ENCODE assay signal across 10 cellular contexts in the genomic region with DNA sequence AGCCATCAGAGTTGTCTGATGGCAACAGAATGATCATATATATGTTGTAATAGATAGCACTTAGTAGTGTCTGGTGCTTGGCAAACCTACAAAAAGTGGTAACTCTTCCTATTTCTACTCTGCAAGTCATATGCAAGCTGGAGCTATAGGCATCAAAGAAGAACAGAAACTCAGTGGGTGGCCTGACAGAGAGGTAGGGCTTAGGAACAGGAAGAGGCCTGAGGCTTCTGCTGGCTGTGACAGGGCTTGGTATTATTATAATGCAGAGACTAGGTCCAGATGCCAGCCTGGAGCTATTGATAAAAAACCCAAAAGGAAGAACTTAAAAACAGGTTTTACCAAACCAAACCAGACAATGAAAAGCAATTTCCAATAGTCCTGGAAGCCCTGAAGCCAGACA. TPM values are rescaled to one million over a fixed set of nuclear protein-coding genes. Genes with fewer than 3 reads are reported as not detected.
DNase-seq lines count a peak whose midpoint lies in the region; ATAC-seq and TF ChIP-seq lines count a peak whose summit lies in the region.
"Had no signal": no experiment of that assay in that cellular context is flagged by ENCODE, and none has a peak within 500 bp of the region (broad histone marks: within the 10 kb centered on the region; RNA-seq: fewer than 3 reads in every experiment).

No MANE protein-coding gene starts in this region.

- intact Hi-C loops in dorsolateral prefrontal cortex (cut with DNase I), result no loop called here

- H3K9me3 Mint-ChIP-seq in activated CD4-positive, alpha-beta memory T cell treated with anti-CD3 and anti-CD28 coated beads, Interleukin-2, amount 10 ng/mL, durations not matched to agents 7 days and 5 days, result no peaks in the 10 kb centered on the region
- no peaks in the 10 kb centered on the region for H3K9me3 Mint-ChIP-seq in nephron progenitor cell

- H3K27me3 ChIP-seq in dorsolateral prefrontal cortex, result no peaks in the 10 kb centered on the region
- H3K27me3 ChIP-seq: pancreas, vagina had no signal

- ATAC-seq in GM19455 (IDR thresholded peaks at IDR 0.05; ENCODE audit: unreplicated experiment), result peak; percentile 40
- ATAC-seq in HG03432 (IDR thresholded peaks at IDR 0.05; ENCODE audit: unreplicated experiment), result peak; percentile 58
- no peak for ATAC-seq in GM19467 (IDR thresholded peaks at IDR 0.05; ENCODE audit: unreplicated experiment)
- ATAC-seq: pancreas had no signal

- peaks cover 62% of the 10 kb centered on the region for H3K36me3 Mint-ChIP-seq in activated CD4-positive, alpha-beta memory T cell treated with anti-CD3 and anti-CD28 coated beads, Interleukin-2, amount 10 ng/mL, durations not matched to agents 7 days and 5 days (ENCODE audit: low read depth)
- peaks cover 57% of the 10 kb centered on the region for H3K36me3 Mint-ChIP-seq in nephron progenitor cell (ENCODE audit: low read depth)

- peak overlapping the region in 3 of 59 donors; percentile 3 to 53 (median 29) for H3K27ac ChIP-seq in dorsolateral prefrontal cortex
- H3K27ac ChIP-seq in RWPE1, result no peak overlapping the region
- H3K27ac ChIP-seq: pancreas, vagina had no signal

- CTCF ChIA-PET in activated CD4-positive, alpha-beta memory T cell treated with anti-CD3 and anti-CD28 coated beads, Interleukin-2, amount 10 ng/mL, durations not matched to agents 7 days and 5 days (lab: Charles Lee), result interaction anchor here (0.7 to 4.8 kb wide), 7 partner anchors 10 to 107 kb away, joined by 3 to 80 read pairs (median 3); a partner anchor contains a TSS
- CTCF ChIA-PET in RWPE1 (lab: Yijun Ruan, JAX), result interaction anchor here (0.6 kb wide), 1 partner anchor 31 kb away, joined by 4 read pairs; no protein-coding TSS in a partner anchor

- H3K4me3 Mint-ChIP-seq in activated CD4-positive, alpha-beta memory T cell treated with anti-CD3 and anti-CD28 coated beads, Interleukin-2, amount 10 ng/mL, durations not matched to agents 7 days and 5 days, result no peak overlapping the region
- no peak overlapping the region for H3K4me3 Mint-ChIP-seq in nephron progenitor cell

- no peak for TF ChIP-seq CTCF in nephron progenitor cell (IDR thresholded peaks at IDR 0.05)
- TF ChIP-seq CTCF in dorsolateral prefrontal cortex (IDR thresholded peaks at IDR 0.05 in 54 of 56, conservative IDR thresholded peaks at IDR 0.05 in 2 of 56; ENCODE audit: low read depth in 1 of 56, partially characterized antibody in 56 of 56), result no peak
- no peak for TF ChIP-seq CTCF in RWPE1 (conservative IDR thresholded peaks at IDR 0.05; ENCODE audit: low read depth)

- no peak overlapping the region for H3K4me3 ChIP-seq in dorsolateral prefrontal cortex
- H3K4me3 ChIP-seq: pancreas, vagina had no signal

- H3K4me1 Mint-ChIP-seq in activated CD4-positive, alpha-beta memory T cell treated with anti-CD3 and anti-CD28 coated beads, Interleukin-2, amount 10 ng/mL, durations not matched to agents 7 days and 5 days, result peaks cover 28% of the 10 kb centered on the region
- H3K4me1 Mint-ChIP-seq in nephron progenitor cell, result peaks cover 1% of the 10 kb centered on the region

- no peaks in the 10 kb centered on the region for H3K27me3 Mint-ChIP-seq in activated CD4-positive, alpha-beta memory T cell treated with anti-CD3 and anti-CD28 coated beads, Interleukin-2, amount 10 ng/mL, durations not matched to agents 7 days and 5 days
- no peaks in the 10 kb centered on the region for H3K27me3 Mint-ChIP-seq in nephron progenitor cell (ENCODE audit: low read depth, poor library complexity)

- POLR2A ChIA-PET in activated CD4-positive, alpha-beta memory T cell treated with anti-CD3 and anti-CD28 coated beads, Interleukin-2, amount 10 ng/mL, durations not matched to agents 7 days and 5 days (lab: Charles Lee), result interaction anchor here (0.6 to 2.7 kb wide), 7 partner anchors 10 to 41 kb away, joined by 3 to 11 read pairs (median 4); a partner anchor contains a TSS
- POLR2A ChIA-PET in RWPE1 (lab: Yijun Ruan, JAX; ENCODE audit: low non-redundant PET), result no interaction called here

- DNase-seq in CMK (ENCODE audit: low read depth), result peak; percentile 65
- DNase-seq in activated CD4-positive, alpha-beta memory T cell treated with anti-CD3 and anti-CD28 coated beads, Interleukin-2, amount 10 ng/mL, durations not matched to agents 7 days and 5 days, result no peak
- DNase-seq in nephron progenitor cell, result no peak
- no peak for DNase-seq in dorsolateral prefrontal cortex
- DNase-seq in RWPE1 (ENCODE audit: low spot score), result no peak
- DNase-seq: pancreas had no signal

- H3K27ac Mint-ChIP-seq in activated CD4-positive, alpha-beta memory T cell treated with anti-CD3 and anti-CD28 coated beads, Interleukin-2, amount 10 ng/mL, durations not matched to agents 7 days and 5 days, result peak overlapping the region; percentile 78
- no peak overlapping the region for H3K27ac Mint-ChIP-seq in nephron progenitor cell

RNA-seq across cellular contexts. Expression of a gene that starts 4.4 kb away (rescaled TPM):
- 100 to 1,000 TPM; 317 to 323 TPM for total RNA-seq in activated CD4-positive, alpha-beta memory T cell treated with anti-CD3 and anti-CD28 coated beads, Interleukin-2, amount 10 ng/mL, durations not matched to agents 7 days and 5 days
- 10 to 100 TPM; 19.5 to 72.5 (median 48.1) TPM for total RNA-seq in dorsolateral prefrontal cortex

RNA-seq across cellular contexts. Expression of a gene that starts 13.5 kb away (rescaled TPM):
- total RNA-seq in activated CD4-positive, alpha-beta memory T cell treated with anti-CD3 and anti-CD28 coated beads, Interleukin-2, amount 10 ng/mL, durations not matched to agents 7 days and 5 days, result 10 to 100 TPM; 72.0 to 77.9 TPM
- 10 to 100 TPM; 44.4 to 98.2 (median 64.1) TPM for total RNA-seq in dorsolateral prefrontal cortex

RNA-seq across cellular contexts. Expression of a gene that starts 13.6 kb away (rescaled TPM):
- 10 to 100 TPM; 18.8 to 19.4 TPM for total RNA-seq in activated CD4-positive, alpha-beta memory T cell treated with anti-CD3 and anti-CD28 coated beads, Interleukin-2, amount 10 ng/mL, durations not matched to agents 7 days and 5 days
- 10 to 100 TPM; 12.9 to 64.8 (median 38.0) TPM for total RNA-seq in dorsolateral prefrontal cortex

RNA-seq across cellular contexts. Expression of a gene that starts 28.0 kb away (rescaled TPM):
- 10 to 100 TPM; 69.8 to 71.8 TPM for total RNA-seq in activated CD4-positive, alpha-beta memory T cell treated with anti-CD3 and anti-CD28 coated beads, Interleukin-2, amount 10 ng/mL, durations not matched to agents 7 days and 5 days
- total RNA-seq in dorsolateral prefrontal cortex, result 10 to 100 TPM in 110 of 120 experiments, 1 to 10 TPM in 10; 7.1 to 36.8 (median 16.9) TPM

RNA-seq across cellular contexts. Expression of a gene that starts 58.8 kb away (rescaled TPM):
- 10 to 100 TPM; 13.6 to 13.9 TPM for total RNA-seq in activated CD4-positive, alpha-beta memory T cell treated with anti-CD3 and anti-CD28 coated beads, Interleukin-2, amount 10 ng/mL, durations not matched to agents 7 days and 5 days
- total RNA-seq in dorsolateral prefrontal cortex, result 10 to 100 TPM in 66 of 120 experiments, 1 to 10 TPM in 54; 3.8 to 24.9 (median 10.5) TPM

Comparison
In these comparisons a context has a peak if more than half of its experiments do, and no peak if none do; other contexts are left out.
1. RNA of a gene that starts 4.4 kb away (total RNA-seq): 317 to 323 TPM in activated CD4-positive, alpha-beta memory T cell treated with anti-CD3 and anti-CD28 coated beads, Interleukin-2, amount 10 ng/mL, durations not matched to agents 7 days and 5 days; 19.5 to 72.5 TPM in dorsolateral prefrontal cortex; every median in the first group is over 4 times any median in the second.